ENCODE assay signal across 13 cellular contexts in genomic region chr5:82421119-82421518, GRCh38.
DNase-seq lines count a peak whose midpoint lies in the region; ATAC-seq and TF ChIP-seq lines count a peak whose summit lies in the region.
"Had no signal": no experiment of that assay in that cellular context is flagged by ENCODE, and none has a peak within 500 bp of the region (broad histone marks: within the 10 kb centered on the region; RNA-seq: fewer than 3 reads in every experiment).

No MANE protein-coding gene starts in this region.

- DNase-seq in HCEC 1CT (peak; percentile 59), SK-N-SH (no peak), esophagus muscularis mucosa (ENCODE audit: extremely low spot score) (peak; percentile 80), skeletal muscle cell (ENCODE audit: low read depth) (peak; percentile 94), NCI-H1092 treated with DMSO at 0.1 percent for 48 hours (lab: John Stamatoyannopoulos, UW) (no peak), UCSD-AML1 (lab: John Stamatoyannopoulos, UW; ENCODE audit: unreplicated experiment) (no peak)
- no peak for DNase-seq in stimulated activated naive CD4-positive, alpha-beta T cell treated with Interleukin-2 at 50 U/mL for 16 hours (lab: John Stamatoyannopoulos, UW)
- DNase-seq: DND-41; MM.1S; NCI-H748 treated with DMSO at 0.1 percent for 48 hours; stimulated activated CD4-positive, alpha-beta T cell treated with anti-CD3 and anti-CD28 coated beads, Interleukin-15, amount 100 ng/mL, for 24 hours; stimulated activated naive CD8-positive, alpha-beta T cell treated with anti-CD3 and anti-CD28 coated beads, Interleukin-15, Interleukin-2, amounts not matched to agents 100 U/mL and 50 U/mL, for 24 hours had no signal

- H3F3A ChIP-seq in SK-N-SH (replicated peaks; ENCODE audit: insufficient read depth) = peaks cover 19% of the 10 kb centered on the region

- ATAC-seq in HG03571 (IDR thresholded peaks at IDR 0.05; ENCODE audit: unreplicated experiment) = no peak
- ATAC-seq: stimulated activated naive CD8-positive, alpha-beta T cell treated with anti-CD3 and anti-CD28 coated beads, Interleukin-15, Interleukin-2, amounts not matched to agents 100 U/mL and 50 U/mL, for 24 hours had no signal

- intact Hi-C loops in esophagus muscularis mucosa (cut with DNase I) = no loop called here

- CTCF ChIA-PET in SK-N-SH (lab: Yijun Ruan, JAX) = no interaction called here

- H3K4me1 ChIP-seq in SK-N-SH (ENCODE audit: control insufficient read depth in 1 of 2, insufficient read depth in 2 of 2, low read depth in 1 of 2, low read length in 1 of 2) (peaks cover 11 to 19% of the 10 kb centered on the region in 2 experiments), esophagus muscularis mucosa (peaks cover 0 to 21% (median 9%) of the 10 kb centered on the region in 4 donors)

- no peak for TF ChIP-seq POLR2A in esophagus muscularis mucosa (IDR thresholded peaks at IDR 0.05; ENCODE audit: low read depth)

- H3K4me3 ChIP-seq in SK-N-SH (ENCODE audit: low read depth in 2 of 2, low read length in 1 of 2) = no peak overlapping the region
- no peak overlapping the region for H3K4me3 ChIP-seq in esophagus muscularis mucosa
- H3K4me3 ChIP-seq in skeletal muscle cell (ENCODE audit: low read depth, low read length) = no peak overlapping the region

- no peaks in the 10 kb centered on the region for H4K20me1 ChIP-seq in SK-N-SH (ENCODE audit: insufficient read depth)

- H3K79me2 ChIP-seq in SK-N-SH (ENCODE audit: insufficient read depth) = no peaks in the 10 kb centered on the region

- H3K27ac ChIP-seq in SK-N-SH (ENCODE audit: low read depth in 2 of 2, low read length in 1 of 2) (peak overlapping the region; percentile 16 to 51; a peak in 3 of 4 replicates), esophagus muscularis mucosa (replicated peaks in 1 of 4) (no peak overlapping the region)

- TF ChIP-seq RAD21 in SK-N-SH (IDR thresholded peaks at IDR 0.05; ENCODE audit: low read length) = no peak

- H3K9ac ChIP-seq in SK-N-SH = no peak overlapping the region

- TF ChIP-seq CTCF in SK-N-SH (IDR thresholded peaks at IDR 0.05) = peak; percentile 53
- TF ChIP-seq CTCF in esophagus muscularis mucosa (IDR thresholded peaks at IDR 0.05) = no peak

- TF ChIP-seq EP300 in SK-N-SH (IDR thresholded peaks at IDR 0.05; ENCODE audit: borderline replicate concordance in 1 of 2, low read depth in 1 of 2, low read length in 1 of 2) (peak in 1 of 2 experiments; percentile 45; a peak in 1 of 4 replicates), esophagus muscularis mucosa (IDR thresholded peaks at IDR 0.05) (no peak)

- no peaks in the 10 kb centered on the region for H3K9me2 ChIP-seq in SK-N-SH

- H3K4me2 ChIP-seq in SK-N-SH = no peak overlapping the region

- H3K36me3 ChIP-seq in SK-N-SH (replicated peaks in 1 of 2; ENCODE audit: control insufficient read depth in 1 of 2, insufficient read depth in 2 of 2, low read length in 1 of 2) = no peaks in the 10 kb centered on the region
- no peaks in the 10 kb centered on the region for H3K36me3 ChIP-seq in esophagus muscularis mucosa

- H3K9me3 ChIP-seq in SK-N-SH = no peaks in the 10 kb centered on the region
- H3K9me3 ChIP-seq in esophagus muscularis mucosa = no peaks in the 10 kb centered on the region

- H3K27me3 ChIP-seq in SK-N-SH (ENCODE audit: insufficient read depth) (no peaks in the 10 kb centered on the region), esophagus muscularis mucosa (no peaks in the 10 kb centered on the region)

- WGBS in SK-N-SH (ENCODE audit: low lambda C conversion rate) = 38% methylated on average over 3 of the region's 3 CpGs
- 96% methylated on average over 3 of the region's 3 CpGs for WGBS in esophagus muscularis mucosa

- no peak overlapping the region for H2AFZ ChIP-seq in SK-N-SH (ENCODE audit: low read depth)

- POLR2A ChIA-PET in SK-N-SH (lab: Yijun Ruan, JAX) = no interaction called here

TF ChIP-seq in SK-N-SH, 30 proteins besides CTCF, POLR2A, EP300 and RAD21:
- TF ChIP-seq ELF1 (IDR thresholded peaks at IDR 0.05) = no peak
- no peak for TF ChIP-seq EZH2phosphoT487 (IDR thresholded peaks at IDR 0.05; ENCODE audit: borderline replicate concordance, low read depth)
- TF ChIP-seq NFIC (IDR thresholded peaks at IDR 0.05; ENCODE audit: borderline replicate concordance) = peak; percentile 90
- TF ChIP-seq NRF1 (IDR thresholded peaks at IDR 0.05; ENCODE audit: low read depth, low read length) = no peak
- no peak for TF ChIP-seq SIN3A (IDR thresholded peaks at IDR 0.05; ENCODE audit: borderline replicate concordance, low read depth, low read length)
- TF ChIP-seq PBX3 (IDR thresholded peaks at IDR 0.05) = peak; percentile 71
- TF ChIP-seq USF1 (IDR thresholded peaks at IDR 0.05; ENCODE audit: borderline replicate concordance, low read depth) = no peak
- TF ChIP-seq JUND (IDR thresholded peaks at IDR 0.05) = peak; percentile 51
- no peak for TF ChIP-seq GATA2 (CRISPR knock-in tag; IDR thresholded peaks at IDR 0.05)
- TF ChIP-seq FOSL2 (IDR thresholded peaks at IDR 0.05; ENCODE audit: borderline replicate concordance, low read depth) = peak; percentile 59
- no peak for TF ChIP-seq FOXM1 (IDR thresholded peaks at IDR 0.05; ENCODE audit: low read depth)
- TF ChIP-seq MXI1 (IDR thresholded peaks at IDR 0.05; ENCODE audit: low read depth, low read length) = no peak
- TF ChIP-seq MAX (IDR thresholded peaks at IDR 0.05; ENCODE audit: low read depth) = no peak
- no peak for TF ChIP-seq TAF1 (IDR thresholded peaks at IDR 0.05; ENCODE audit: borderline replicate concordance, low read depth, low read length)
- peak; percentile 67 for TF ChIP-seq TCF12 (IDR thresholded peaks at IDR 0.05)
- TF ChIP-seq SMC3 (IDR thresholded peaks at IDR 0.05; ENCODE audit: low read depth, low read length) = peak; percentile 29
- no peak for TF ChIP-seq CHD2 (IDR thresholded peaks at IDR 0.05; ENCODE audit: low read length, partially characterized antibody)
- 0 out of 2 replicates have a peak, but pooled peaks have one; percentile 3 for TF ChIP-seq RXRA (IDR thresholded peaks at IDR 0.05; ENCODE audit: borderline replicate concordance, low read depth)
TF ChIP-seq in SK-N-SH: peak in this region for 7.

Comparison
In these comparisons a context has a peak if more than half of its experiments do, and no peak if none do; other contexts are left out.
1. DNase-seq: peak in HCEC 1CT (single experiment), esophagus muscularis mucosa (single experiment) and skeletal muscle cell (single experiment); none in SK-N-SH (single experiment), NCI-H1092 treated with DMSO at 0.1 percent for 48 hours (single experiment), UCSD-AML1 (single experiment) and stimulated activated naive CD4-positive, alpha-beta T cell treated with Interleukin-2 at 50 U/mL for 16 hours (single experiment).
2. H3K27ac ChIP-seq: peak in SK-N-SH (2 of 2); none in esophagus muscularis mucosa (0 of 4).